20 cellular contexts compared by ENCODE assay signal in genomic region chr2:30261695-30262211, GRCh38. TPM values are rescaled to one million over a fixed set of nuclear protein-coding genes. Genes with fewer than 3 reads are reported as not detected.
A peak's percentile ranks its signal among the peaks of the same experiment; 100 is the strongest.
DNase-seq lines count a peak whose midpoint lies in the region; ATAC-seq, FAIRE-seq and TF ChIP-seq lines count a peak whose summit lies in the region.
"Had no signal": no experiment of that assay in that cellular context is flagged by ENCODE, and none has a peak within 500 bp of the region (broad histone marks: within the 10 kb centered on the region; RNA-seq: fewer than 3 reads in every experiment).

No MANE protein-coding gene starts in this region.

- H3K9me3 Mint-ChIP-seq in CD4-positive, CD25-positive, alpha-beta regulatory T cell = peaks cover 0 to 7% (median 3%) of the 10 kb centered on the region in 7 donors
- H3K9me3 Mint-ChIP-seq in activated CD8-positive, alpha-beta T cell treated with anti-CD3 and anti-CD28 coated beads for 36 hours = peaks cover 26% of the 10 kb centered on the region

- no peak for TF ChIP-seq POLR2A in A549 (IDR thresholded peaks at IDR 0.05; ENCODE audit: low read length)

- no peak overlapping the region for H3K4me3 ChIP-seq in A549
- no peak overlapping the region for H3K4me3 ChIP-seq in CD4-positive, CD25-positive, alpha-beta regulatory T cell (ENCODE audit: low read depth, low read length)
- H3K4me3 ChIP-seq: SJSA1, tibial nerve had no signal

- TF ChIP-seq EP300 in A549 (IDR thresholded peaks at IDR 0.05) = no peak

- FAIRE-seq in A549 (lab: Jason Lieb, UNC) = no peak

- no peak for TF ChIP-seq RAD21 in A549 (conservative IDR thresholded peaks at IDR 0.05 in 1 of 2, IDR thresholded peaks at IDR 0.05 in 1 of 2)

- H3K4me1 ChIP-seq in A549 = peaks cover 15% of the 10 kb centered on the region
- H3K4me1 ChIP-seq in CD4-positive, CD25-positive, alpha-beta regulatory T cell (ENCODE audit: control insufficient read depth, insufficient read depth, low read length, poor library complexity, severe bottlenecking) = peaks cover 62% of the 10 kb centered on the region

- POLR2A ChIA-PET in A549 (lab: Yijun Ruan, JAX) = interaction anchor here (1.0 to 1.7 kb wide), 2 partner anchors 9 to 11 kb away, joined by 3 to 4 read pairs; no protein-coding TSS in a partner anchor
- POLR2A ChIA-PET in activated CD8-positive, alpha-beta T cell treated with anti-CD3 and anti-CD28 coated beads for 36 hours (lab: Charles Lee) = interaction anchor here (0.8 to 23.4 kb wide), 10 partner anchors 9 to 221 kb away, joined by 3 to 440 read pairs (median 4); partner anchors contain the start of gene LBH

- H3K36me3 ChIP-seq in CD4-positive, CD25-positive, alpha-beta regulatory T cell (ENCODE audit: control insufficient read depth, insufficient read depth, low read length) = peaks cover 41% of the 10 kb centered on the region

- ATAC-seq in A549 = peak in 1 of 2 experiments; percentile 6; a peak in 2 of 6 replicates
- ATAC-seq in CD4-positive, CD25-positive, alpha-beta regulatory T cell (ENCODE audit: low read depth in 2 of 2) = no peak
- ATAC-seq in activated CD8-positive, alpha-beta T cell treated with anti-CD3 and anti-CD28 coated beads for 36 hours = peak; percentile 59
- ATAC-seq: left lobe of liver had no signal

- peaks cover 12 to 92% (median 51%) of the 10 kb centered on the region in 4 donors for H3K4me1 Mint-ChIP-seq in CD4-positive, CD25-positive, alpha-beta regulatory T cell
- H3K4me1 Mint-ChIP-seq in activated CD8-positive, alpha-beta T cell treated with anti-CD3 and anti-CD28 coated beads for 36 hours (ENCODE audit: low read depth) = peaks cover 92% of the 10 kb centered on the region

- peak overlapping the region in 1 of 3 donors; percentile 59 for H3K27ac Mint-ChIP-seq in CD4-positive, CD25-positive, alpha-beta regulatory T cell
- peak overlapping the region; percentile 75 for H3K27ac Mint-ChIP-seq in activated CD8-positive, alpha-beta T cell treated with anti-CD3 and anti-CD28 coated beads for 36 hours
- H3K27ac Mint-ChIP-seq: endodermal cell had no signal

- H3K36me3 Mint-ChIP-seq in CD4-positive, CD25-positive, alpha-beta regulatory T cell = peaks cover 40% of the 10 kb centered on the region
- peaks cover 69% of the 10 kb centered on the region for H3K36me3 Mint-ChIP-seq in activated CD8-positive, alpha-beta T cell treated with anti-CD3 and anti-CD28 coated beads for 36 hours (ENCODE audit: low read depth)

- no peak overlapping the region for H3K4me2 ChIP-seq in A549
- H3K4me2 ChIP-seq: KMS-11 had no signal

- CTCF ChIA-PET in A549 (lab: Yijun Ruan, JAX) = interaction anchor here (1.2 kb wide), 1 partner anchor 53 kb away, joined by 3 read pairs; no protein-coding TSS in a partner anchor
- CTCF ChIA-PET in activated CD8-positive, alpha-beta T cell treated with anti-CD3 and anti-CD28 coated beads for 36 hours (lab: Charles Lee) = interaction anchor here (0.7 to 17.2 kb wide), 8 partner anchors 14 to 450 kb away, joined by 3 to 216 read pairs (median 3); partner anchors contain the start of gene LBH

- H3K27ac ChIP-seq in A549 = no peak overlapping the region
- H3K27ac ChIP-seq in CD4-positive, CD25-positive, alpha-beta regulatory T cell (ENCODE audit: insufficient read depth, low read length, poor library complexity, severe bottlenecking) = peak overlapping the region; percentile 30
- H3K27ac ChIP-seq: KMS-11, SJSA1, tibial nerve had no signal

- DNase-seq in A549 (ENCODE audit: low read depth in 1 of 2, low spot score in 1 of 2) = no peak
- peak in 1 of 3 donors; percentile 64 for DNase-seq in CD4-positive, CD25-positive, alpha-beta regulatory T cell
- DNase-seq in activated CD8-positive, alpha-beta T cell treated with anti-CD3 and anti-CD28 coated beads for 36 hours = no peak
- DNase-seq in dermis microvascular lymphatic vessel endothelial cell (ENCODE audit: low read depth in 2 of 2) = peak; percentile 55 to 61
- no peak for DNase-seq in SKM-1 treated with dmso at 0.1 percent for 144 hours (lab: John Stamatoyannopoulos, UW; ENCODE audit: unreplicated experiment)
- DNase-seq in NCI-H1048 (lab: John Stamatoyannopoulos, UW) = no peak
- no peak for DNase-seq in kidney tubule cell (ENCODE audit: low spot score)
- DNase-seq: activated effector memory CD4-positive, alpha-beta T cell treated with anti-CD3 and anti-CD28 coated beads, Interleukin-2, amount 50 U/mL, for 16 hours; Calu3; EL; GOT3; NCI-H187 treated with DMSO at 0.1 percent for 48 hours; NCI-H226; NCI-H82; retina had no signal

- H3K4me3 Mint-ChIP-seq in CD4-positive, CD25-positive, alpha-beta regulatory T cell = peak overlapping the region in 1 of 4 donors; percentile 33
- no peak overlapping the region for H3K4me3 Mint-ChIP-seq in activated CD8-positive, alpha-beta T cell treated with anti-CD3 and anti-CD28 coated beads for 36 hours
- H3K4me3 Mint-ChIP-seq: endodermal cell had no signal

- H3K9me3 ChIP-seq in A549 = peaks cover 14% of the 10 kb centered on the region; the same call in 2 of the 3 replicates
- peaks cover 2 to 3% of the 10 kb centered on the region in 2 experiments for H3K9me3 ChIP-seq in CD4-positive, CD25-positive, alpha-beta regulatory T cell (ENCODE audit: control insufficient read depth in 2 of 2, low read length in 2 of 2)

- intact Hi-C loops in activated CD8-positive, alpha-beta T cell treated with anti-CD3 and anti-CD28 coated beads for 36 hours (cut with micrococcal nuclease) = no loop called here

- TF ChIP-seq CTCF in A549 (IDR thresholded peaks at IDR 0.05) = no peak
- TF ChIP-seq CTCF in activated CD8-positive, alpha-beta T cell treated with anti-CD3 and anti-CD28 coated beads for 36 hours (IDR thresholded peaks at IDR 0.05) = no peak

- no peaks in the 10 kb centered on the region for H3K27me3 Mint-ChIP-seq in CD4-positive, CD25-positive, alpha-beta regulatory T cell
- no peaks in the 10 kb centered on the region for H3K27me3 Mint-ChIP-seq in activated CD8-positive, alpha-beta T cell treated with anti-CD3 and anti-CD28 coated beads for 36 hours

- no peaks in the 10 kb centered on the region for H3K27me3 ChIP-seq in CD4-positive, CD25-positive, alpha-beta regulatory T cell (ENCODE audit: control insufficient read depth, insufficient read depth, low read length)
- H3K27me3 ChIP-seq: SJSA1, tibial nerve had no signal

TF ChIP-seq in A549, 52 proteins besides CTCF, POLR2A, EP300 and RAD21:
- TF ChIP-seq HOXA7 (CRISPR knock-in tag; IDR thresholded peaks at IDR 0.05) = peak; percentile 79
- TF ChIP-seq FOSB (CRISPR knock-in tag; IDR thresholded peaks at IDR 0.05) = peak; percentile 58; the same call in 1 of the 2 replicates
- TF ChIP-seq CEBPB (IDR thresholded peaks at IDR 0.05) = peak in 1 of 2 experiments; percentile 29; a peak in 1 of 4 replicates
- peak; percentile 28; the same call in 1 of the 2 replicates for TF ChIP-seq HDAC2 (IDR thresholded peaks at IDR 0.05)
- no peak for TF ChIP-seq USF2 (IDR thresholded peaks at IDR 0.05)

RNA-seq across cellular contexts. Expression of gene LBH, which starts 30.4 kb away (rescaled TPM):
- 149 and 163 TPM in 2 replicates for polyA plus RNA-seq in A549 (2011; rRNA removed)
- 174 and 289 TPM in 2 replicates for polyA plus RNA-seq in A549 (2012; cell fraction: cytosol; rRNA removed)
- 195 and 198 TPM in 2 replicates for polyA plus RNA-seq in A549 (2012; cell fraction: nucleus; rRNA removed)
- polyA plus RNA-seq in A549 (2017; fragmentation: RNase III; extraction: RNeasy Plus Mini Kit Qiagen cat#74134 plus additional on column Dnase treatment) = 197 to 273 TPM (median 216 TPM) in 3 replicates
- polyA minus RNA-seq in A549 (2011; rRNA and poly(A)+ RNA removed) = 226 and 241 TPM in 2 replicates
- 215 TPM for total RNA-seq in CD4-positive, CD25-positive, alpha-beta regulatory T cell
- polyA plus RNA-seq in CD4-positive, CD25-positive, alpha-beta regulatory T cell = 100 to 1,000 TPM; 225 to 299 (median 250) TPM
- 100 to 1,000 TPM; 127 to 130 TPM for total RNA-seq in activated CD8-positive, alpha-beta T cell treated with anti-CD3 and anti-CD28 coated beads for 36 hours
- 52.0 and 117 TPM in 2 replicates for total RNA-seq in dermis microvascular lymphatic vessel endothelial cell

Comparison
In these comparisons a context has a peak if more than half of its experiments do, and no peak if none do; other contexts are left out.
1. DNase-seq: peak in dermis microvascular lymphatic vessel endothelial cell (2 of 2); none in A549 (0 of 2), activated CD8-positive, alpha-beta T cell treated with anti-CD3 and anti-CD28 coated beads for 36 hours (single experiment), SKM-1 treated with dmso at 0.1 percent for 144 hours (single experiment), NCI-H1048 (single experiment) and kidney tubule cell (single experiment).